Comparison of ENCODE assay signal across 9 cellular contexts in genomic region chr3:15333099-15333956, GRCh38. TPM values are rescaled to one million over a fixed set of nuclear protein-coding genes. Genes with fewer than 3 reads are reported as not detected.
DNase-seq lines count a peak whose midpoint lies in the region; ATAC-seq, FAIRE-seq and TF ChIP-seq lines count a peak whose summit lies in the region.
"Had no signal": no experiment of that assay in that cellular context is flagged by ENCODE, and none has a peak within 500 bp of the region (broad histone marks: within the 10 kb centered on the region; RNA-seq: fewer than 3 reads in every experiment).

No MANE protein-coding gene starts in this region.

- BruUV-seq in Caco-2 (replicated peaks; lab: Mats Ljungman, UMichigan) (no TSS peak), OCI-LY7 (replicated peaks; lab: Mats Ljungman, UMichigan) (no TSS peak)

- H4K8ac ChIP-seq in H1 (ENCODE audit: extremely low read depth, insufficient read depth, low read length) (peak overlapping the region; percentile 94), neuronal stem cell (ENCODE audit: low read depth, low read length) (no peak overlapping the region)

- H2AFZ ChIP-seq in OCI-LY7 (ENCODE audit: low read length) (peak overlapping the region; percentile 95), H1 (ENCODE audit: low read length) (peak overlapping the region; percentile 95), neuronal stem cell (ENCODE audit: low read length) (peak overlapping the region; percentile 97)

- H3K4ac ChIP-seq in H1 (replicated peaks; ENCODE audit: insufficient read length, low read depth, low read length) (peak overlapping the region; percentile 0), neuronal stem cell (ENCODE audit: low read length) (no peak overlapping the region)

- TF ChIP-seq EP300 in H1 (IDR thresholded peaks at IDR 0.05; ENCODE audit: borderline replicate concordance in 1 of 2, low read depth in 2 of 2, low read length in 2 of 2), result no peak

- H3K4me1 Mint-ChIP-seq in Caco-2 (ENCODE audit: low read depth, unreplicated experiment), result no peaks in the 10 kb centered on the region

- H3K14ac ChIP-seq in H1 (ENCODE audit: insufficient read length) (no peak overlapping the region), neuronal stem cell (ENCODE audit: low read length) (no peak overlapping the region)

- H2BK15ac ChIP-seq in H1 (ENCODE audit: low read length) (peak overlapping the region; percentile 33; the same call in 1 of the 2 replicates), neuronal stem cell (ENCODE audit: low read length) (peak overlapping the region; percentile 91)

- H3K9ac ChIP-seq in H1 (replicated peaks in 1 of 4; ENCODE audit: extremely low read depth in 1 of 4, low read depth in 3 of 4, low read length in 3 of 4) (peak overlapping the region in 2 of 4 experiments; percentile 46 to 52; a peak in 4 of 7 replicates), neuronal stem cell (ENCODE audit: low read depth, low read length, poor library complexity) (no peak overlapping the region)

- peak overlapping the region; percentile 8 for H2BK20ac ChIP-seq in H1 (ENCODE audit: low read length)

- peaks cover 10% of the 10 kb centered on the region for H3K36me3 Mint-ChIP-seq in Caco-2 (ENCODE audit: insufficient read depth, unreplicated experiment)

- no peak overlapping the region for H3K56ac ChIP-seq in H1 (replicated peaks; ENCODE audit: insufficient read length, low read depth, low read length)

- H3K4me3 Mint-ChIP-seq in Caco-2 (ENCODE audit: unreplicated experiment), result peak overlapping the region; percentile 91

- H3K4me1 ChIP-seq in Caco-2, result peaks cover 16% of the 10 kb centered on the region
- H3K4me1 ChIP-seq in OCI-LY7 (ENCODE audit: insufficient read depth, low read length, poor library complexity, severe bottlenecking), result peaks cover 42% of the 10 kb centered on the region
- H3K4me1 ChIP-seq in H1 (replicated peaks in 1 of 4; ENCODE audit: control insufficient read depth in 3 of 4, insufficient read depth in 4 of 4, low read length in 3 of 4), result peaks cover 0 to 11% (median 9%) of the 10 kb centered on the region in 4 experiments; a peak in 6 of 7 replicates
- H3K4me1 ChIP-seq in neuronal stem cell (ENCODE audit: control insufficient read depth in 2 of 2, insufficient read depth in 1 of 2, low read depth in 1 of 2, low read length in 2 of 2), result peaks cover 8 to 10% of the 10 kb centered on the region in 2 donors

- POLR2A ChIA-PET in Caco-2 (lab: Charles Lee), result interaction anchor here (1.5 to 1.9 kb wide), 2 partner anchors 12 to 23 kb away, joined by 4 to 6 read pairs; no protein-coding TSS in a partner anchor
- POLR2A ChIA-PET in OCI-LY7 (lab: Charles Lee), result interaction anchor here (0.6 to 3.9 kb wide), 11 partner anchors 9 to 65 kb away, joined by 3 to 30 read pairs (median 4); no protein-coding TSS in a partner anchor
- POLR2A ChIA-PET in H1 (lab: Charles Lee; ENCODE audit: partially characterized antibody), result interaction anchor here (0.7 to 1.4 kb wide), 7 partner anchors 10 to 69 kb away, joined by 3 to 5 read pairs (median 4); no protein-coding TSS in a partner anchor

- CTCF ChIA-PET in Caco-2 (lab: Charles Lee) (interaction anchor here (0.7 to 1.8 kb wide), 6 partner anchors 23 to 64 kb away, joined by 3 to 28 read pairs (median 4); no protein-coding TSS in a partner anchor), OCI-LY7 (lab: Charles Lee; ENCODE audit: unreplicated experiment) (interaction anchor here (0.7 to 1.2 kb wide), 8 partner anchors 11 to 109 kb away, joined by 3 to 10 read pairs (median 4); no protein-coding TSS in a partner anchor), H1 (lab: Charles Lee; ENCODE audit: partially characterized antibody) (interaction anchor here (0.8 to 9.4 kb wide), 31 partner anchors 7 to 214 kb away, joined by 3 to 85 read pairs (median 5); partner anchors contain the start of genes EAF1 and METTL6)

- H3K27ac ChIP-seq in OCI-LY7 (ENCODE audit: low read depth, low read length, poor library complexity, severe bottlenecking), result no peak overlapping the region
- no peak overlapping the region for H3K27ac ChIP-seq in H1 (ENCODE audit: low read depth, low read length)
- H3K27ac ChIP-seq in neuronal stem cell (replicated peaks; ENCODE audit: low read length), result no peak overlapping the region

- H2BK5ac ChIP-seq in H1 (ENCODE audit: low read depth, low read length) (no peak overlapping the region), neuronal stem cell (ENCODE audit: low read length) (no peak overlapping the region)

- no peak for TF ChIP-seq POLR2A in H1 (IDR thresholded peaks at IDR 0.05; ENCODE audit: control extremely low read depth in 1 of 2, low read depth in 2 of 2, low read length in 2 of 2)

- no peaks in the 10 kb centered on the region for H3K9me3 Mint-ChIP-seq in Caco-2 (ENCODE audit: unreplicated experiment)

- no peak for TF ChIP-seq CTCF in Caco-2 (IDR thresholded peaks at IDR 0.05; ENCODE audit: insufficient read depth in 1 of 2, low read depth in 1 of 2, low read length in 1 of 2, severe bottlenecking in 1 of 2, unreplicated experiment in 1 of 2)
- no peak for TF ChIP-seq CTCF in OCI-LY7 (conservative IDR thresholded peaks at IDR 0.05; ENCODE audit: low read length)
- no peak for TF ChIP-seq CTCF in H1 (IDR thresholded peaks at IDR 0.05; ENCODE audit: control extremely low read depth in 1 of 3, insufficient read depth in 1 of 3, low read depth in 1 of 3, low read length in 3 of 3)

- H4K20me1 ChIP-seq in OCI-LY7 (ENCODE audit: insufficient read depth, low read length) (no peaks in the 10 kb centered on the region), H1 (replicated peaks in 1 of 2; ENCODE audit: control insufficient read depth in 1 of 2, insufficient read depth in 2 of 2, low read length in 2 of 2) (no peaks in the 10 kb centered on the region)

- ATAC-seq in GM21381 (IDR thresholded peaks at IDR 0.05; ENCODE audit: unreplicated experiment), result no peak
- no peak for ATAC-seq in GM21367 (IDR thresholded peaks at IDR 0.05; ENCODE audit: unreplicated experiment)

- H2BK120ac ChIP-seq in H1 (replicated peaks; ENCODE audit: low read depth, low read length) (peak overlapping the region; percentile 27), neuronal stem cell (ENCODE audit: low read depth, low read length) (no peak overlapping the region)

- H3K23ac ChIP-seq in H1 (ENCODE audit: insufficient read length) (no peak overlapping the region), neuronal stem cell (ENCODE audit: low read depth, low read length, poor library complexity) (peak overlapping the region; percentile 63)

- H3K36me3 ChIP-seq in Caco-2 (ENCODE audit: control insufficient read depth, insufficient read depth, low read length) (no peaks in the 10 kb centered on the region), OCI-LY7 (ENCODE audit: insufficient read depth, low read length) (peaks cover 20% of the 10 kb centered on the region; the same call in 1 of the 2 replicates), H1 (ENCODE audit: control insufficient read depth in 2 of 4, insufficient read depth in 4 of 4, low read length in 3 of 4) (peaks cover 0 to 3% (median 0%) of the 10 kb centered on the region in 4 experiments; a peak in 1 of 8 replicates), neuronal stem cell (replicated peaks in 1 of 2; ENCODE audit: control insufficient read depth in 2 of 2, insufficient read depth in 2 of 2, low read length in 2 of 2) (no peaks in the 10 kb centered on the region)

- H3K9me2 ChIP-seq in OCI-LY7 (ENCODE audit: insufficient read depth, low read length), result no peaks in the 10 kb centered on the region

- intact Hi-C loops in Caco-2 (cut with micrococcal nuclease; ENCODE audit: unreplicated experiment), result loop anchor here (2.0 kb wide), 1 partner anchor 23 kb away; no protein-coding TSS in a partner anchor
- intact Hi-C loops in OCI-LY7 (cut with micrococcal nuclease; ENCODE audit: unreplicated experiment), result no loop called here

- H3K79me2 ChIP-seq in OCI-LY7 (ENCODE audit: insufficient read depth, low read depth, low read length), result peaks cover 21% of the 10 kb centered on the region; the same call in 1 of the 2 replicates
- H3K79me2 ChIP-seq in H1 (ENCODE audit: control insufficient read depth in 1 of 2, insufficient read depth in 2 of 2, low read length in 2 of 2), result no peaks in the 10 kb centered on the region; a peak in 1 of 4 replicates

- H2BK12ac ChIP-seq in H1 (ENCODE audit: low read depth, low read length), result peak overlapping the region; percentile 82; the same call in 1 of the 2 replicates
- no peak overlapping the region for H2BK12ac ChIP-seq in neuronal stem cell (ENCODE audit: low read length)

- FAIRE-seq in H1 (lab: Jason Lieb, UNC), result no peak

- peak overlapping the region; percentile 5 for H4K5ac ChIP-seq in H1 (ENCODE audit: insufficient read length, low read depth, low read length)

- H3K4me2 ChIP-seq in OCI-LY7 (ENCODE audit: low read length), result peak overlapping the region; percentile 83
- H3K4me2 ChIP-seq in H1 (ENCODE audit: insufficient read depth in 1 of 2, low read depth in 2 of 2, low read length in 2 of 2), result peak overlapping the region; percentile 74 to 91
- H3K4me2 ChIP-seq in neuronal stem cell (ENCODE audit: insufficient read depth, low read length, poor library complexity, severe bottlenecking), result peak overlapping the region; percentile 98

- H3K23me2 ChIP-seq in H1 (ENCODE audit: low read depth, low read length), result peaks cover 14% of the 10 kb centered on the region

- peak overlapping the region; percentile 82 for H3K27ac Mint-ChIP-seq in Caco-2 (ENCODE audit: unreplicated experiment)

- H3K4me3 ChIP-seq in Caco-2 (ENCODE audit: low read depth, low read length) (no peak overlapping the region; the same call in 1 of the 2 replicates), OCI-LY7 (ENCODE audit: low read depth, low read length, poor library complexity, severe bottlenecking) (peak overlapping the region; percentile 88), H1 (ENCODE audit: extremely low read depth in 1 of 4, insufficient read depth in 2 of 4, low read depth in 3 of 4, low read length in 4 of 4) (peak overlapping the region; percentile 65 to 92 (median 84)), neuronal stem cell (ENCODE audit: low read length in 2 of 2) (peak overlapping the region; percentile 71 to 75)

- H3K27me3 ChIP-seq in Caco-2 (replicated peaks; ENCODE audit: control insufficient read depth, insufficient read depth, low read length) (no peaks in the 10 kb centered on the region), H1 (replicated peaks in 1 of 4; ENCODE audit: control insufficient read depth in 3 of 4, extremely low read depth in 1 of 4, insufficient read depth in 3 of 4, low read length in 3 of 4) (peaks cover 1 to 20% (median 10%) of the 10 kb centered on the region in 4 experiments; a peak in 6 of 7 replicates), neuronal stem cell (ENCODE audit: control insufficient read depth in 3 of 3, insufficient read depth in 3 of 3, low read depth in 1 of 3, low read length in 3 of 3) (peaks cover 0 to 32% (median 16%) of the 10 kb centered on the region in 3 experiments)

- H2AK5ac ChIP-seq in H1 (ENCODE audit: low read depth, low read length) (no peak overlapping the region), neuronal stem cell (ENCODE audit: low read depth, low read length) (no peak overlapping the region)

- H3K9me3 ChIP-seq in Caco-2 (no peaks in the 10 kb centered on the region), OCI-LY7 (ENCODE audit: low read length) (no peaks in the 10 kb centered on the region), H1 (ENCODE audit: insufficient read depth in 2 of 2, low read depth in 1 of 2, low read length in 1 of 2) (no peaks in the 10 kb centered on the region), neuronal stem cell (replicated peaks in 1 of 2; ENCODE audit: control insufficient read depth in 2 of 2, insufficient read depth in 1 of 2, low read depth in 1 of 2, low read length in 2 of 2) (no peaks in the 10 kb centered on the region)

- no peaks in the 10 kb centered on the region for H3K27me3 Mint-ChIP-seq in Caco-2 (ENCODE audit: insufficient read depth, unreplicated experiment)

- 80% methylated on average over 10 of the region's 10 CpGs; no CpG with 5 or more reads in 1 of the 2 experiments for WGBS in H1 (ENCODE audit: extremely low coverage in 1 of 2, insufficient coverage in 1 of 2, insufficient read length in 1 of 2, insufficient replicate concordance in 2 of 2, low coverage in 1 of 2, low lambda C conversion rate in 2 of 2, missing lambda C conversion rate in 1 of 2), 2 experiments
- no CpG with 5 or more reads among the region's 10 CpGs for WGBS in neuronal stem cell (ENCODE audit: extremely low coverage in 2 of 2, insufficient read length in 2 of 2, insufficient replicate concordance in 1 of 2), 2 donors

- H4K91ac ChIP-seq in H1 (replicated peaks; ENCODE audit: insufficient read length, low read length) (peak overlapping the region; percentile 92), neuronal stem cell (ENCODE audit: low read depth, low read length, poor library complexity) (no peak overlapping the region)

- peak overlapping the region; percentile 86 for H3K18ac ChIP-seq in H1 (ENCODE audit: extremely low read depth, low read length)
- H3K18ac ChIP-seq in neuronal stem cell (ENCODE audit: low read length), result peak overlapping the region; percentile 68

- H3K79me1 ChIP-seq in H1 (ENCODE audit: low read depth, low read length) (peaks cover 3% of the 10 kb centered on the region; the same call in 1 of the 2 replicates), neuronal stem cell (ENCODE audit: low read depth, low read length) (no peaks in the 10 kb centered on the region)

- no peak for TF ChIP-seq RAD21 in H1 (IDR thresholded peaks at IDR 0.05 in 1 of 2, conservative IDR thresholded peaks at IDR 0.05 in 1 of 2; ENCODE audit: low read depth in 2 of 2, low read length in 2 of 2)

- DNase-seq in Caco-2 (no peak), OCI-LY7 (ENCODE audit: low spot score) (no peak), H1 (ENCODE audit: low read depth in 1 of 2, low spot score in 2 of 2) (no peak), neuronal stem cell (ENCODE audit: low spot score) (no peak), DMS153 treated with DMSO at 0.1 percent for 48 hours (lab: John Stamatoyannopoulos, UW; ENCODE audit: unreplicated experiment) (no peak)
- DNase-seq in activated effector memory CD4-positive, alpha-beta T cell treated with anti-CD3 and anti-CD28 coated beads, Interleukin-2, amount 50 U/mL, for 16 hours, result no peak
- DNase-seq: NCI-H1694 treated with DMSO at 0.1 percent for 48 hours had no signal

RNA-seq across cellular contexts. Expression of gene SH3BP5, which starts 0.9 kb away (rescaled TPM):
- total RNA-seq in Caco-2 (2022) (20.8 and 26.1 TPM in 2 replicates), OCI-LY7 (2022) (24.8 and 31.3 TPM in 2 replicates)
- 15.1 and 15.7 TPM in 2 replicates for total RNA-seq in OCI-LY7 (2014; rRNA removed; shearing (Covaris generic))
- 9.4 and 9.7 TPM in 2 replicates for total RNA-seq in H1 (2021; fragmentation: NEBNext Ultra II Directional; extraction: Animal tissue kit (Norgen Biotek cat#: 25700))
- 6.3 and 7.1 TPM in 2 replicates for polyA plus RNA-seq in H1 (2011; rRNA removed)
- polyA plus RNA-seq in H1 (2011; cell fraction: cytosol; rRNA removed), result 10.8 TPM
- 8.9 TPM for polyA plus RNA-seq in H1 (2011; cell fraction: nucleus; rRNA removed)
- 9.6 to 12.8 TPM (median 10.5 TPM) in 4 replicates for polyA plus RNA-seq in H1 (2012, experiment 1 of 2)
- polyA plus RNA-seq in H1 (2012, experiment 2 of 2), result 2.4 TPM
- polyA plus RNA-seq in H1 (2013, experiment 1 of 2), result 4.6 TPM
- 5.1 TPM for polyA plus RNA-seq in H1 (2013, experiment 2 of 2)
- polyA minus RNA-seq in H1 (2011; rRNA and poly(A)+ RNA removed), result 6.6 and 7.8 TPM in 2 replicates
- polyA minus RNA-seq in H1 (2011; cell fraction: cytosol; rRNA and poly(A)+ RNA removed), result 9.8 TPM
- 6.4 TPM for polyA minus RNA-seq in H1 (2011; cell fraction: nucleus; rRNA and poly(A)+ RNA removed)
- polyA plus RNA-seq in neuronal stem cell (2013, experiment 1 of 2), result 6.1 TPM
- polyA plus RNA-seq in neuronal stem cell (2013, experiment 2 of 2), result 6.0 TPM
